In the genomic region with DNA sequence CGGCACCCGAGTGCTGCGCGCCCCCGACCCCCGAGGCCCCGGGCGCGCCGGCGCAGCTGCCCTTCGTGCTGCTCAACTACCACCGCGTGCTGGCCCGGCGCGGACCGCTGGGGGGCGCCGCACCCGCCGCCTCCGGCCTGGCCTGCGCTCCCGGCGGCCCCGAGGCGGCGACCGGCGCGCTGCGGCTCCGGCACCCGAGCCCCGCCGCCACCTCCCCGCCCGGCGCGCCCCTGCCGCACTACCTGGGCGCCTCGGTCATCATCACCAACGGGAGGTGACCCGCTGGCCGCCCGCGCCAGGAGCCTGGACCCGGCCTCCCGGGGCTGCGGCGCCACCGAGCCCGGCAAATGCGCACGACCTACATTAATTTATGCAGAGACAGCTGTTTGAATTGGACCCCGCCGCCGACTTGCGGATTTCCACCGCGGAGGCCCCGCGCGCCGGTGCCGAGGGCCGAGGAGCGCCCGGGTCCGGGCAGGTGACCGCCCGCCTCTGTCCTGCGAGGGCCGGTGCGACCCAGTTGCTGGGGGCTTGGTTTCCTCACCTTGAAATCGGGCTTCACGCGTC, we compare ENCODE assay signal across 8 cellular contexts. TPM values are rescaled to one million over a fixed set of nuclear protein-coding genes. Genes with fewer than 3 reads are reported as not detected.
DNase-seq lines count a peak whose midpoint lies in the region; ATAC-seq and TF ChIP-seq lines count a peak whose summit lies in the region.

No MANE protein-coding gene starts in this region.

- peaks cover 22% of the 10 kb centered on the region for H3K36me3 Mint-ChIP-seq in Calu3 (ENCODE audit: insufficient read depth, unreplicated experiment)
- H3K36me3 Mint-ChIP-seq in activated CD8-positive, alpha-beta memory T cell treated with anti-CD3 and anti-CD28 coated beads, Interleukin-2, amount 10 ng/mL, durations not matched to agents 7 days and 5 days, result no peaks in the 10 kb centered on the region

- H3K4me1 Mint-ChIP-seq in Calu3 (ENCODE audit: low read depth, unreplicated experiment), result no peaks in the 10 kb centered on the region
- peaks cover 9% of the 10 kb centered on the region for H3K4me1 Mint-ChIP-seq in activated CD8-positive, alpha-beta memory T cell treated with anti-CD3 and anti-CD28 coated beads, Interleukin-2, amount 10 ng/mL, durations not matched to agents 7 days and 5 days

- no peak overlapping the region for H3K27ac ChIP-seq in HUES64 (ENCODE audit: low read depth, low read length)
- no peak overlapping the region for H3K27ac ChIP-seq in osteoblast (ENCODE audit: low read depth, low read length)

- H3K27ac Mint-ChIP-seq in Calu3 (ENCODE audit: unreplicated experiment), result no peak overlapping the region
- no peak overlapping the region for H3K27ac Mint-ChIP-seq in activated CD8-positive, alpha-beta memory T cell treated with anti-CD3 and anti-CD28 coated beads, Interleukin-2, amount 10 ng/mL, durations not matched to agents 7 days and 5 days

- H3K4me3 ChIP-seq in HUES64 (ENCODE audit: low read length) (peak overlapping the region; percentile 53), osteoblast (ENCODE audit: insufficient read depth, low read length) (peak overlapping the region; percentile 69), MG63 (no peak overlapping the region)

- H3K36me3 ChIP-seq in HUES64 (ENCODE audit: insufficient read depth, low read length), result no peaks in the 10 kb centered on the region
- H3K36me3 ChIP-seq in osteoblast (ENCODE audit: insufficient read depth, low read length), result no peaks in the 10 kb centered on the region
- H3K36me3 ChIP-seq in MG63, result peaks cover 30% of the 10 kb centered on the region

- intact Hi-C loops in Calu3 (cut with micrococcal nuclease; ENCODE audit: unreplicated experiment), result no loop called here

- H3K9me3 Mint-ChIP-seq in Calu3 (ENCODE audit: low read depth, unreplicated experiment), result no peaks in the 10 kb centered on the region
- H3K9me3 Mint-ChIP-seq in activated CD8-positive, alpha-beta memory T cell treated with anti-CD3 and anti-CD28 coated beads, Interleukin-2, amount 10 ng/mL, durations not matched to agents 7 days and 5 days (ENCODE audit: low read depth), result no peaks in the 10 kb centered on the region

- no TSS peak for BruUV-seq in Calu3 (replicated peaks; lab: Mats Ljungman, UMichigan)

- H3K27me3 ChIP-seq in HUES64 (ENCODE audit: insufficient read depth, low read length), result peaks cover 33% of the 10 kb centered on the region
- no peaks in the 10 kb centered on the region for H3K27me3 ChIP-seq in osteoblast (ENCODE audit: insufficient read depth, low read length)
- no peaks in the 10 kb centered on the region for H3K27me3 ChIP-seq in MG63

- no peaks in the 10 kb centered on the region for H3K79me2 ChIP-seq in osteoblast (ENCODE audit: insufficient read depth, low read length)

- peak; percentile 82 for ATAC-seq in activated CD8-positive, alpha-beta memory T cell treated with anti-CD3 and anti-CD28 coated beads, Interleukin-2, amount 10 ng/mL, durations not matched to agents 7 days and 5 days
- ATAC-seq in HG03460 (IDR thresholded peaks at IDR 0.05; ENCODE audit: unreplicated experiment), result no peak
- no peak for ATAC-seq in GM18907 (IDR thresholded peaks at IDR 0.05; ENCODE audit: unreplicated experiment)

- H3K9me3 ChIP-seq in HUES64 (ENCODE audit: insufficient read depth, low read depth, low read length) (no peaks in the 10 kb centered on the region), osteoblast (ENCODE audit: low read depth, low read length) (no peaks in the 10 kb centered on the region), MG63 (no peaks in the 10 kb centered on the region)

- peak overlapping the region; percentile 52 for H3K4me3 Mint-ChIP-seq in Calu3 (ENCODE audit: low read depth, unreplicated experiment)
- peak overlapping the region; percentile 53 for H3K4me3 Mint-ChIP-seq in activated CD8-positive, alpha-beta memory T cell treated with anti-CD3 and anti-CD28 coated beads, Interleukin-2, amount 10 ng/mL, durations not matched to agents 7 days and 5 days

- no peak overlapping the region for H2AFZ ChIP-seq in osteoblast (ENCODE audit: low read length)

- H3K9ac ChIP-seq in HUES64 (ENCODE audit: low read depth, low read length), result peak overlapping the region; percentile 62

- CTCF ChIA-PET in Calu3 (lab: Charles Lee), result interaction anchor here (0.7 kb wide), 1 partner anchor 170 kb away, joined by 3 read pairs; no protein-coding TSS in a partner anchor
- CTCF ChIA-PET in activated CD8-positive, alpha-beta memory T cell treated with anti-CD3 and anti-CD28 coated beads, Interleukin-2, amount 10 ng/mL, durations not matched to agents 7 days and 5 days (lab: Charles Lee), result interaction anchor here (1.0 kb wide), 1 partner anchor 11 kb away, joined by 3 read pairs; no protein-coding TSS in a partner anchor

- TF ChIP-seq CTCF in Calu3 (IDR thresholded peaks at IDR 0.05; ENCODE audit: unreplicated experiment) (peak; percentile 13), osteoblast (IDR thresholded peaks at IDR 0.05; ENCODE audit: extremely low read depth, low read depth, low read length) (peak; percentile 5)

- no peaks in the 10 kb centered on the region for H4K20me1 ChIP-seq in osteoblast (ENCODE audit: insufficient read depth, low read length)

- H3K27me3 Mint-ChIP-seq in Calu3 (ENCODE audit: unreplicated experiment), result no peaks in the 10 kb centered on the region
- H3K27me3 Mint-ChIP-seq in activated CD8-positive, alpha-beta memory T cell treated with anti-CD3 and anti-CD28 coated beads, Interleukin-2, amount 10 ng/mL, durations not matched to agents 7 days and 5 days, result peaks cover 55% of the 10 kb centered on the region

- WGBS in HUES64, result under 1% methylated on average over 80 of the region's 80 CpGs

- DNase-seq in Calu3 (peak; percentile 75), germinal center (ENCODE audit: low spot score) (peak; percentile 34), osteoblast (ENCODE audit: insufficient read length, low spot score, missing footprints) (peak; percentile 99), MG63 (no peak)
- peak; percentile 42 for DNase-seq in activated CD8-positive, alpha-beta memory T cell treated with anti-CD3 and anti-CD28 coated beads, Interleukin-2, amount 10 ng/mL, durations not matched to agents 7 days and 5 days

- H3K4me2 ChIP-seq in osteoblast (ENCODE audit: insufficient read depth, low read length), result peak overlapping the region; percentile 78

- H3K4me1 ChIP-seq in HUES64 (ENCODE audit: insufficient read depth, low read length) (peaks cover 51% of the 10 kb centered on the region), osteoblast (ENCODE audit: insufficient read depth, low read length) (peaks cover 4% of the 10 kb centered on the region)

RNA-seq across cellular contexts. Expression of a gene that starts 49.0 kb away (rescaled TPM):
- total RNA-seq in Calu3 (2022) (15.1 and 15.4 TPM in 2 replicates), osteoblast (2.7 and 3.6 TPM in 2 replicates)
- polyA plus RNA-seq in HUES64 (2013, experiment 1 of 2), result 0.10 TPM
- not detected for polyA plus RNA-seq in HUES64 (2013, experiment 2 of 2)
- total RNA-seq in activated CD8-positive, alpha-beta memory T cell treated with anti-CD3 and anti-CD28 coated beads, Interleukin-2, amount 10 ng/mL, durations not matched to agents 7 days and 5 days, result under 1 TPM in 1 of 2 experiments, not detected in 1; 0.09 TPM
- total RNA-seq in MG63 (2014; rRNA removed; shearing (Covaris generic); ENCODE audit: low replicate concordance), result 4.4 and 8.0 TPM in 2 replicates
